ENCODE assay signal across 22 cellular contexts in the genomic region with DNA sequence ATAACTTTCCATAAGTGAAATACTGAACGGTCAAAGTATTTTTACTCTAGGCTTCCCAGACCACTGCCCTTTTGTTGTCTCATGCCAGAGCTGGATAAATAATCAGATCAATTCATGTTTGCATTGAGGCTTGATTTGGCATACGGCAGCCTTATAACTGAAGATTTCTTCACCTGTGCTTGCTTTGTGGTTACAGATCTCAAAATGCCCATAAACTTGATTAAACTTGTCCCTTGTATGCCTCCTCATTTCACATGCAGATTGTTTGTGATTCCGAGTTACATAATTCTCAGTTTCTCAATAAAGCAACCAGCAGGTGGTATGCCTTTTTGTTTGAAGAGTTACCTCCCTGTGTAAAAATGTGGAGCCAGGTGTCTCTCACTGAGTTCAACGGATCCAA.
A peak's percentile ranks its signal among the peaks of the same experiment; 100 is the strongest.
DNase-seq lines count a peak whose midpoint lies in the region; ATAC-seq, FAIRE-seq and TF ChIP-seq lines count a peak whose summit lies in the region.
"Had no signal": no experiment of that assay in that cellular context is flagged by ENCODE, and none has a peak within 500 bp of the region (broad histone marks: within the 10 kb centered on the region; RNA-seq: fewer than 3 reads in every experiment).

No MANE protein-coding gene starts in this region.

- H3K27me3 ChIP-seq in bronchial epithelial cell (ENCODE audit: control insufficient read depth, insufficient read depth, low read length) (no peaks in the 10 kb centered on the region), right lobe of liver (no peaks in the 10 kb centered on the region)
- H3K27me3 ChIP-seq: BLaER1 treated with 17β-estradiol and CSF1 and Interleukin-3, amounts not matched to agents 10 nM and 100 nM had no signal

- ATAC-seq in right lobe of liver (peak; percentile 76 to 89 (median 80)), HG03095 (IDR thresholded peaks at IDR 0.05; ENCODE audit: unreplicated experiment) (no peak), GM21390 (IDR thresholded peaks at IDR 0.05; ENCODE audit: unreplicated experiment) (no peak)
- ATAC-seq: A549, HCT116, PC-3, T-cell had no signal

- H3K4me3 ChIP-seq in bronchial epithelial cell (ENCODE audit: low read depth, low read length) = no peak overlapping the region
- H3K4me3 ChIP-seq in right lobe of liver = no peak overlapping the region
- H3K4me3 ChIP-seq: A549; BLaER1 treated with 17β-estradiol and CSF1 and Interleukin-3, amounts not matched to agents 10 nM and 100 nM; SK-N-MC had no signal

- FAIRE-seq in bronchial epithelial cell (lab: Jason Lieb, UNC) = no peak
- FAIRE-seq: A549, D721Med had no signal

- H3K9me3 ChIP-seq in right lobe of liver = no peaks in the 10 kb centered on the region
- H3K9me3 ChIP-seq: A549; BLaER1 treated with 17β-estradiol and CSF1 and Interleukin-3, amounts not matched to agents 10 nM and 100 nM had no signal

- H3K27ac ChIP-seq in right lobe of liver = peak overlapping the region in 2 of 3 donors; percentile 41
- H3K27ac ChIP-seq: A549; BLaER1 treated with 17β-estradiol and CSF1 and Interleukin-3, amounts not matched to agents 10 nM and 100 nM; HL-60; SK-N-MC had no signal

- H3K36me3 ChIP-seq in bronchial epithelial cell (ENCODE audit: control insufficient read depth, insufficient read depth, low read length) (no peaks in the 10 kb centered on the region), right lobe of liver (no peaks in the 10 kb centered on the region)
- H3K36me3 ChIP-seq: BLaER1 treated with 17β-estradiol and CSF1 and Interleukin-3, amounts not matched to agents 10 nM and 100 nM had no signal

- 24% methylated on average over 4 of the region's 4 CpGs for WGBS in right lobe of liver (ENCODE audit: insufficient coverage, low coverage, low lambda C conversion rate, missing lambda C conversion rate)

- intact Hi-C loops in right lobe of liver (cut with DNase I) = no loop called here

- peaks cover 0 to 15% (median 2%) of the 10 kb centered on the region in 4 donors for H3K4me1 ChIP-seq in right lobe of liver
- H3K4me1 ChIP-seq: A549; BLaER1 treated with 17β-estradiol and CSF1 and Interleukin-3, amounts not matched to agents 10 nM and 100 nM had no signal

- no peak for TF ChIP-seq POLR2A in right lobe of liver (IDR thresholded peaks at IDR 0.05)

- no peak for TF ChIP-seq CTCF in bronchial epithelial cell (IDR thresholded peaks at IDR 0.05; ENCODE audit: insufficient read depth, low read length, severe bottlenecking)
- no peak for TF ChIP-seq CTCF in right lobe of liver (IDR thresholded peaks at IDR 0.05)

- DNase-seq in NCI-H748 (lab: John Stamatoyannopoulos, UW; ENCODE audit: unreplicated experiment) (peak; percentile 25), NCI-H748 treated with DMSO at 0.1 percent for 48 hours (lab: John Stamatoyannopoulos, UW) (no peak), NCI-H2196 (lab: John Stamatoyannopoulos, UW; ENCODE audit: unreplicated experiment) (peak; percentile 6), bronchial epithelial cell (ENCODE audit: low read depth) (peak; percentile 90), right lobe of liver (no peak), NCI-H1417 treated with DMSO at 0.1 percent for 48 hours (lab: John Stamatoyannopoulos, UW) (no peak)
- DNase-seq: CD8-positive, alpha-beta memory T cell; DMS79; KBM-7; NCI-H1048; NCI-H187; NCI-H524 treated with DMSO at 0.1 percent for 48 hours; PC-3; T-cell had no signal

Comparison
In these comparisons a context has a peak if more than half of its experiments do, and no peak if none do; other contexts are left out.
1. DNase-seq: peak in NCI-H748 (single experiment), NCI-H2196 (single experiment) and bronchial epithelial cell (single experiment); none in NCI-H748 treated with DMSO at 0.1 percent for 48 hours (single experiment), right lobe of liver (0 of 3) and NCI-H1417 treated with DMSO at 0.1 percent for 48 hours (single experiment).
2. ATAC-seq: peak in right lobe of liver (4 of 4); none in HG03095 (single experiment) and GM21390 (single experiment).